13 cellular contexts compared by ENCODE assay signal in genomic region chr13:93270769-93271753, GRCh38. TPM values are rescaled to one million over a fixed set of nuclear protein-coding genes. Genes with fewer than 3 reads are reported as not detected.
DNase-seq lines count a peak whose midpoint lies in the region; ATAC-seq, FAIRE-seq and TF ChIP-seq lines count a peak whose summit lies in the region.
"Had no signal": no experiment of that assay in that cellular context is flagged by ENCODE, and none has a peak within 500 bp of the region (broad histone marks: within the 10 kb centered on the region; RNA-seq: fewer than 3 reads in every experiment).

No MANE protein-coding gene starts in this region.

- CTCF ChIA-PET in SK-N-SH (lab: Yijun Ruan, JAX) = interaction anchor here (0.6 to 1.2 kb wide), 2 partner anchors 22 to 1099 kb away, joined by 3 to 4 read pairs; no protein-coding TSS in a partner anchor
- CTCF ChIA-PET in HepG2 (lab: Yijun Ruan, JAX; ENCODE audit: low intra/inter-chr PET ratio, low total read pairs) = no interaction called here
- CTCF ChIA-PET in PC-9 (lab: Charles Lee) = no interaction called here

- 42% methylated on average over 5 of the region's 5 CpGs for WGBS in SK-N-SH (ENCODE audit: low lambda C conversion rate)
- WGBS in HepG2 (ENCODE audit: low lambda C conversion rate) = 6% methylated on average over 5 of the region's 5 CpGs

- TF ChIP-seq RAD21 in SK-N-SH (IDR thresholded peaks at IDR 0.05; ENCODE audit: low read length) = peak; percentile 53
- no peak for TF ChIP-seq RAD21 in HepG2 (CRISPR knock-in tag; IDR thresholded peaks at IDR 0.05)

- ATAC-seq in HepG2 (peak; percentile 93), GM21717 (IDR thresholded peaks at IDR 0.05; ENCODE audit: unreplicated experiment) (no peak)

- H4K20me1 ChIP-seq in SK-N-SH (ENCODE audit: insufficient read depth) = no peaks in the 10 kb centered on the region
- no peaks in the 10 kb centered on the region for H4K20me1 ChIP-seq in HepG2 (ENCODE audit: insufficient read depth, low read length)
- no peaks in the 10 kb centered on the region for H4K20me1 ChIP-seq in PC-9 (ENCODE audit: insufficient read depth)

- H3F3A ChIP-seq in SK-N-SH (replicated peaks; ENCODE audit: insufficient read depth) (peaks cover 4% of the 10 kb centered on the region), PC-9 (ENCODE audit: insufficient read depth, low read depth) (no peaks in the 10 kb centered on the region)

- H3K79me2 ChIP-seq in SK-N-SH (ENCODE audit: insufficient read depth) (peaks cover 3% of the 10 kb centered on the region; the same call in 1 of the 2 replicates), HepG2 (ENCODE audit: insufficient read depth, low read length) (peaks cover 14% of the 10 kb centered on the region), PC-9 (ENCODE audit: low read depth) (no peaks in the 10 kb centered on the region)

- H3K27me3 ChIP-seq in SK-N-SH (ENCODE audit: insufficient read depth) (no peaks in the 10 kb centered on the region), HepG2 (ENCODE audit: control insufficient read depth in 1 of 2, insufficient read depth in 2 of 2, low read length in 2 of 2) (no peaks in the 10 kb centered on the region), dorsolateral prefrontal cortex (no peaks in the 10 kb centered on the region), PC-9 (ENCODE audit: insufficient read depth, low read depth) (no peaks in the 10 kb centered on the region)

- H3K9me3 ChIP-seq in SK-N-SH = no peaks in the 10 kb centered on the region
- H3K9me3 ChIP-seq in HepG2 (ENCODE audit: low read length) = no peaks in the 10 kb centered on the region
- no peaks in the 10 kb centered on the region for H3K9me3 ChIP-seq in PC-9 (ENCODE audit: insufficient read depth, low read depth)

- peak; percentile 95 for FAIRE-seq in D721Med (lab: Jason Lieb, UNC)
- FAIRE-seq in HepG2 (lab: Jason Lieb, UNC) = peak; percentile 49
- FAIRE-seq: GM18507 had no signal

- no peak for TF ChIP-seq CTCF in D721Med (IDR thresholded peaks at IDR 0.05; ENCODE audit: insufficient read depth, missing control alignments)
- no peak for TF ChIP-seq CTCF in SK-N-SH (IDR thresholded peaks at IDR 0.05)
- no peak for TF ChIP-seq CTCF in HepG2 (CRISPR knock-in tag; IDR thresholded peaks at IDR 0.05)
- no peak for TF ChIP-seq CTCF in dorsolateral prefrontal cortex (IDR thresholded peaks at IDR 0.05 in 54 of 56, conservative IDR thresholded peaks at IDR 0.05 in 2 of 56; ENCODE audit: low read depth in 1 of 56, partially characterized antibody in 56 of 56)
- no peak for TF ChIP-seq CTCF in PC-9 (conservative IDR thresholded peaks at IDR 0.05)

- BruUV-seq in HepG2 (replicated peaks; lab: Mats Ljungman, UMichigan) = no TSS peak
- no TSS peak for BruUV-seq in PC-9 (replicated peaks; lab: Mats Ljungman, UMichigan)

- H3K4me2 ChIP-seq in SK-N-SH = peak overlapping the region; percentile 20; the same call in 1 of the 2 replicates
- H3K4me2 ChIP-seq in HepG2 (ENCODE audit: low read depth, low read length) = peak overlapping the region; percentile 54
- H3K4me2 ChIP-seq in PC-9 = no peak overlapping the region

- H3K36me3 ChIP-seq in SK-N-SH (replicated peaks in 1 of 2; ENCODE audit: control insufficient read depth in 1 of 2, insufficient read depth in 2 of 2, low read length in 1 of 2) (no peaks in the 10 kb centered on the region), HepG2 (replicated peaks in 1 of 2; ENCODE audit: control insufficient read depth in 1 of 2, insufficient read depth in 2 of 2, low read length in 2 of 2) (no peaks in the 10 kb centered on the region), PC-9 (ENCODE audit: low read depth) (no peaks in the 10 kb centered on the region)

- TF ChIP-seq POLR2A in HepG2 (IDR thresholded peaks at IDR 0.05; ENCODE audit: insufficient read depth in 1 of 2, low read depth in 2 of 2, low read length in 2 of 2) = no peak

- H3K4me1 ChIP-seq in SK-N-SH (ENCODE audit: control insufficient read depth in 1 of 2, insufficient read depth in 2 of 2, low read depth in 1 of 2, low read length in 1 of 2) = peaks cover 14 to 16% of the 10 kb centered on the region in 2 experiments; a peak in 3 of 4 replicates
- peaks cover 19% of the 10 kb centered on the region for H3K4me1 ChIP-seq in HepG2 (ENCODE audit: insufficient read depth, low read length)
- no peaks in the 10 kb centered on the region for H3K4me1 ChIP-seq in PC-9 (replicated peaks; ENCODE audit: insufficient read depth)

- DNase-seq in D721Med (ENCODE audit: insufficient read length, low spot score) (no peak), NCI-H1417 (lab: John Stamatoyannopoulos, UW) (peak in 2 of 3 experiments; percentile 36 to 78), SK-N-SH (peak; percentile 74), HepG2 (ENCODE audit: low spot score) (peak; percentile 74), dorsolateral prefrontal cortex (no peak), glomerular visceral epithelial cell (ENCODE audit: extremely low spot score) (no peak), PC-9 (no peak)
- DNase-seq: effector CD8-positive, alpha-beta T cell; stimulated activated CD4-positive, alpha-beta T cell treated with anti-CD3 and anti-CD28 coated beads, Interleukin-2, amount 100 ng/mL, for 24 hours; stimulated activated naive CD4-positive, alpha-beta T cell had no signal

- peak overlapping the region; percentile 43 for H2AFZ ChIP-seq in SK-N-SH (ENCODE audit: low read depth)
- peak overlapping the region; percentile 8 for H2AFZ ChIP-seq in HepG2 (ENCODE audit: low read length)
- H2AFZ ChIP-seq in PC-9 = no peak overlapping the region

- H3K9ac ChIP-seq in SK-N-SH (no peak overlapping the region), HepG2 (ENCODE audit: insufficient read depth, low read depth, low read length) (peak overlapping the region; percentile 50)

- intact Hi-C loops in HepG2 (cut with micrococcal nuclease; ENCODE audit: unreplicated experiment) (no loop called here), dorsolateral prefrontal cortex (cut with DNase I) (no loop called here), PC-9 (cut with micrococcal nuclease; ENCODE audit: unreplicated experiment) (no loop called here)

- POLR2A ChIA-PET in SK-N-SH (lab: Yijun Ruan, JAX) (interaction anchor here (0.6 to 1.1 kb wide), 2 partner anchors 43 to 44 kb away, joined by 3 to 4 read pairs; no protein-coding TSS in a partner anchor), HepG2 (lab: Yijun Ruan, JAX) (interaction anchor here (0.6 to 1.3 kb wide), 4 partner anchors 12 to 100 kb away, joined by 3 to 7 read pairs (median 3); no protein-coding TSS in a partner anchor), PC-9 (lab: Charles Lee; ENCODE audit: unreplicated experiment) (no interaction called here)

- H3K27ac ChIP-seq in SK-N-SH (ENCODE audit: low read depth in 2 of 2, low read length in 1 of 2) (peak overlapping the region; percentile 44 to 98; a peak in 3 of 4 replicates), HepG2 (ENCODE audit: extremely low read length, insufficient read depth, low read length) (peak overlapping the region; percentile 59), dorsolateral prefrontal cortex (no peak overlapping the region), PC-9 (no peak overlapping the region)
- H3K27ac ChIP-seq: RWPE1 had no signal

- no peak overlapping the region; a peak in 1 of 4 replicates for H3K4me3 ChIP-seq in SK-N-SH (ENCODE audit: low read depth in 2 of 2, low read length in 1 of 2)
- H3K4me3 ChIP-seq in HepG2 (replicated peaks in 1 of 3; ENCODE audit: insufficient read depth in 1 of 3, low read depth in 2 of 3, low read length in 3 of 3) = peak overlapping the region; percentile 17 to 27 (median 22); a peak in 5 of 6 replicates
- H3K4me3 ChIP-seq in dorsolateral prefrontal cortex = no peak overlapping the region
- H3K4me3 ChIP-seq in PC-9 = no peak overlapping the region

- in situ Hi-C loops in HepG2 (cut with HindIII; ENCODE audit: extremely low pct_ligation_motif_present, low pct_unique_long_range_greater_than_20kb) = no loop called here

- peak in 1 of 2 experiments; percentile 98; a peak in 2 of 4 replicates for TF ChIP-seq EP300 in SK-N-SH (IDR thresholded peaks at IDR 0.05; ENCODE audit: borderline replicate concordance in 1 of 2, low read depth in 1 of 2, low read length in 1 of 2)
- peak in 1 of 2 experiments; percentile 48; a peak in 1 of 4 replicates for TF ChIP-seq EP300 in HepG2 (IDR thresholded peaks at IDR 0.05; ENCODE audit: low read depth in 2 of 2, low read length in 2 of 2)
- no peak for TF ChIP-seq EP300 in HepG2 (CRISPR knock-in tag; IDR thresholded peaks at IDR 0.05; ENCODE audit: borderline replicate concordance)

- H3K9me2 ChIP-seq in SK-N-SH (no peaks in the 10 kb centered on the region), PC-9 (ENCODE audit: insufficient read depth) (no peaks in the 10 kb centered on the region; the same call in 1 of the 2 replicates)

TF ChIP-seq in SK-N-SH, 30 proteins besides CTCF, POLR2A, EP300 and RAD21 (continues in another document):
- no peak for TF ChIP-seq GABPA (IDR thresholded peaks at IDR 0.05; ENCODE audit: low read depth)

TF ChIP-seq in HepG2, 621 proteins besides CTCF, POLR2A, EP300 and RAD21 (continues in another document):
- peak; percentile 55; the same call in 1 of the 2 replicates for TF ChIP-seq GATAD2A (CRISPR knock-in tag; IDR thresholded peaks at IDR 0.05)

RNA-seq across cellular contexts. Expression of gene GPC6, which starts 44.5 kb away (rescaled TPM):
- polyA plus RNA-seq in SK-N-SH (2012; rRNA removed) (6.5 and 6.7 TPM in 2 replicates), HepG2 (2011; rRNA removed) (21.5 and 24.5 TPM in 2 replicates)
- polyA plus RNA-seq in SK-N-SH (2012; cell fraction: cytosol; rRNA removed) = 6.6 and 7.3 TPM in 2 replicates
- 2.0 and 5.7 TPM in 2 replicates for polyA plus RNA-seq in SK-N-SH (2012; cell fraction: nucleus; rRNA removed)
- total RNA-seq in HepG2 (2016; rRNA removed; fragmentation: Illumina TruSeq; extraction: Trizol) (27.5 and 33.9 TPM in 2 replicates), dorsolateral prefrontal cortex (1 to 10 TPM; 1.7 to 7.1 (median 3.1) TPM), PC-9 (2021) (not detected in 2 replicates)
- 1.9 and 2.6 TPM in 2 replicates for total RNA-seq in HepG2 (2016; cell fraction: cytosol; rRNA removed; fragmentation: Illumina TruSeq; extraction: Trizol; ENCODE audit: low read depth)
- total RNA-seq in HepG2 (2016; cell fraction: insoluble cytoplasmic fraction; rRNA removed; fragmentation: Illumina TruSeq; extraction: Trizol) = 27.2 and 30.7 TPM in 2 replicates
- 7.7 and 8.3 TPM in 2 replicates for total RNA-seq in HepG2 (2016; cell fraction: membrane; rRNA removed; fragmentation: Illumina TruSeq; extraction: Trizol)
- total RNA-seq in HepG2 (2016; cell fraction: nucleus; rRNA removed; fragmentation: Illumina TruSeq; extraction: Trizol) = 51.7 and 53.0 TPM in 2 replicates
- polyA plus RNA-seq in HepG2 (2011; cell fraction: cytosol; rRNA removed) = 21.3 and 23.6 TPM in 2 replicates
- polyA plus RNA-seq in HepG2 (2011; cell fraction: nucleus; rRNA removed) = 7.3 and 7.7 TPM in 2 replicates
- 11.9 and 20.2 TPM in 2 replicates for polyA plus RNA-seq in HepG2 (2012)
- 1.4 and 1.8 TPM in 2 replicates for polyA plus RNA-seq in HepG2 (2016; cell fraction: cytosol; fragmentation: Illumina TruSeq; extraction: Trizol; ENCODE audit: low read depth)
- polyA plus RNA-seq in HepG2 (2016; cell fraction: insoluble cytoplasmic fraction; fragmentation: Illumina TruSeq; extraction: Trizol; ENCODE audit: low read depth) = 16.0 and 18.2 TPM in 2 replicates
- polyA plus RNA-seq in HepG2 (2016; cell fraction: membrane; fragmentation: Illumina TruSeq; extraction: Trizol; ENCODE audit: low read depth) = 3.6 and 3.9 TPM in 2 replicates
- polyA plus RNA-seq in HepG2 (2016; cell fraction: nucleus; fragmentation: Illumina TruSeq; extraction: Trizol; ENCODE audit: insufficient read depth, low read depth) = 24.9 and 25.5 TPM in 2 replicates
- 0.07 and 66.7 TPM in 2 replicates for polyA minus RNA-seq in HepG2 (2011; rRNA and poly(A)+ RNA removed; ENCODE audit: low replicate concordance)
- 71.6 and 82.5 TPM in 2 replicates for polyA minus RNA-seq in HepG2 (2011; cell fraction: cytosol; rRNA and poly(A)+ RNA removed)
- polyA minus RNA-seq in HepG2 (2011; cell fraction: nucleus; rRNA and poly(A)+ RNA removed) = 52.8 and 56.1 TPM in 2 replicates

Comparison
In these comparisons a context has a peak if more than half of its experiments do, and no peak if none do; other contexts are left out.
1. DNase-seq: peak in NCI-H1417 (2 of 3), SK-N-SH (single experiment) and HepG2 (single experiment); none in D721Med (single experiment), dorsolateral prefrontal cortex (0 of 10), glomerular visceral epithelial cell (single experiment) and PC-9 (0 of 2).
2. H3K27ac ChIP-seq: peak in SK-N-SH (2 of 2) and HepG2 (single experiment); none in dorsolateral prefrontal cortex (0 of 59) and PC-9 (single experiment).
3. H3K4me3 ChIP-seq: peak in HepG2 (3 of 3); none in SK-N-SH (0 of 2), dorsolateral prefrontal cortex (0 of 59) and PC-9 (single experiment).